Comparison of ENCODE assay signal across 19 cellular contexts in the genomic region with DNA sequence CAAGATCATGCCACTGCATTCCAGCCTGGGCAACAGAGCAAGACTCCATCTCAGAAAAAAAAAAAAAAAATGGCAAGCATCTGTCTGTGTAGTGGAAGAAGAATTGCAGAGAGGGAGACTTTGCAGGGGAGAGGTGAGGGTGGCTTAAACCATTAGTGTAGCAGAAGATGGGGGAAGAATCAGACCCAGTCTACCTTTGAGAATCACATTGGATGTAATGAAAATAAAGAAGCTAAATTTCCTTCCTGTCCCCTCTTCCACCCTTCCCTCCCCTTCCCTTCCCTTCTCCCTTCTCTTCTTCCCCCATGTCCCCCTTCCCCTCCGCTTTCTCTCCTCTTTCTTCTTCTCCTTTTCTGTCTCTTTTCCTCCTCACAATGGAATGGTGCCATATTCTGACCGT.
DNase-seq lines count a peak whose midpoint lies in the region; ATAC-seq and TF ChIP-seq lines count a peak whose summit lies in the region.
"Had no signal": no experiment of that assay in that cellular context is flagged by ENCODE, and none has a peak within 500 bp of the region (broad histone marks: within the 10 kb centered on the region; RNA-seq: fewer than 3 reads in every experiment).

No MANE protein-coding gene starts in this region.

- CTCF ChIA-PET in HEK293 (lab: Yijun Ruan, JAX), result interaction anchor here (0.6 to 0.9 kb wide), 2 partner anchors 77 to 431 kb away, joined by 3 to 4 read pairs; no protein-coding TSS in a partner anchor
- CTCF ChIA-PET in naive thymus-derived CD4-positive, alpha-beta T cell (lab: Charles Lee), result no interaction called here

- no peak overlapping the region for H3K27ac ChIP-seq in HEK293 (ENCODE audit: extremely low read depth, low read depth, low read length)
- peak overlapping the region; percentile 88 to 96 (median 92) for H3K27ac ChIP-seq in esophagus muscularis mucosa (replicated peaks in 1 of 4)
- no peak overlapping the region for H3K27ac ChIP-seq in neural progenitor cell
- peak overlapping the region; percentile 79 to 92 (median 86) for H3K27ac ChIP-seq in transverse colon
- H3K27ac ChIP-seq in naive thymus-derived CD4-positive, alpha-beta T cell (ENCODE audit: low read depth, low read length), result no peak overlapping the region
- H3K27ac ChIP-seq: BLaER1 treated with 17β-estradiol and CSF1 and Interleukin-3, amounts not matched to agents 10 nM and 100 nM had no signal

- no peaks in the 10 kb centered on the region for H3F3A ChIP-seq in neural progenitor cell (ENCODE audit: low read depth)

- TF ChIP-seq POLR2A in esophagus muscularis mucosa (IDR thresholded peaks at IDR 0.05; ENCODE audit: low read depth) (no peak), transverse colon (IDR thresholded peaks at IDR 0.05) (no peak)

- H3K27me3 ChIP-seq in esophagus muscularis mucosa (no peaks in the 10 kb centered on the region), neural progenitor cell (no peaks in the 10 kb centered on the region), transverse colon (no peaks in the 10 kb centered on the region)
- no peaks in the 10 kb centered on the region for H3K27me3 ChIP-seq in naive thymus-derived CD4-positive, alpha-beta T cell (ENCODE audit: control insufficient read depth in 2 of 2, insufficient read depth in 2 of 2, low read length in 2 of 2)
- H3K27me3 ChIP-seq: BLaER1 treated with 17β-estradiol and CSF1 and Interleukin-3, amounts not matched to agents 10 nM and 100 nM had no signal

- H3K9me3 Mint-ChIP-seq in neural progenitor cell, result no peaks in the 10 kb centered on the region
- peaks cover 0 to 1% (median 0%) of the 10 kb centered on the region in 11 donors for H3K9me3 Mint-ChIP-seq in naive thymus-derived CD4-positive, alpha-beta T cell
- H3K9me3 Mint-ChIP-seq: CD8-positive, alpha-beta T cell; H9 had no signal

- ATAC-seq in naive thymus-derived CD4-positive, alpha-beta T cell, result no peak
- ATAC-seq in HG02588 (IDR thresholded peaks at IDR 0.05; ENCODE audit: unreplicated experiment), result no peak
- ATAC-seq: CD8-positive, alpha-beta T cell; GM12878 had no signal

- H3K9me3 ChIP-seq in HEK293 (ENCODE audit: control insufficient read depth, insufficient read depth, low read depth, low read length) (no peaks in the 10 kb centered on the region), esophagus muscularis mucosa (no peaks in the 10 kb centered on the region), neural progenitor cell (ENCODE audit: low read depth) (no peaks in the 10 kb centered on the region), transverse colon (no peaks in the 10 kb centered on the region)
- no peaks in the 10 kb centered on the region for H3K9me3 ChIP-seq in naive thymus-derived CD4-positive, alpha-beta T cell (ENCODE audit: control insufficient read depth in 2 of 3, low read length in 3 of 3)
- H3K9me3 ChIP-seq: BLaER1 treated with 17β-estradiol and CSF1 and Interleukin-3, amounts not matched to agents 10 nM and 100 nM had no signal

- intact Hi-C loops in esophagus muscularis mucosa (cut with DNase I), result no loop called here
- intact Hi-C loops in transverse colon (cut with DNase I; ENCODE audit: low total_unique reads), result no loop called here
- intact Hi-C loops in naive thymus-derived CD4-positive, alpha-beta T cell (cut with micrococcal nuclease), result no loop called here

- H4K20me1 ChIP-seq in neural progenitor cell (ENCODE audit: low read depth), result no peaks in the 10 kb centered on the region
- H4K20me1 ChIP-seq: BLaER1 treated with 17β-estradiol and CSF1 and Interleukin-3, amounts not matched to agents 10 nM and 100 nM had no signal

- H3K36me3 ChIP-seq in HEK293 (ENCODE audit: control insufficient read depth in 2 of 2, insufficient read depth in 1 of 2, low read length in 2 of 2) (no peaks in the 10 kb centered on the region), esophagus muscularis mucosa (no peaks in the 10 kb centered on the region), neural progenitor cell (no peaks in the 10 kb centered on the region), transverse colon (no peaks in the 10 kb centered on the region)
- no peaks in the 10 kb centered on the region for H3K36me3 ChIP-seq in naive thymus-derived CD4-positive, alpha-beta T cell (ENCODE audit: control insufficient read depth in 2 of 3, insufficient read depth in 3 of 3, low read length in 3 of 3)
- H3K36me3 ChIP-seq: BLaER1 treated with 17β-estradiol and CSF1 and Interleukin-3, amounts not matched to agents 10 nM and 100 nM had no signal

- H3K27me3 Mint-ChIP-seq in neural progenitor cell (ENCODE audit: insufficient read depth, low read depth), result peaks cover 3% of the 10 kb centered on the region
- peaks cover 0 to 17% (median 10%) of the 10 kb centered on the region in 5 donors for H3K27me3 Mint-ChIP-seq in naive thymus-derived CD4-positive, alpha-beta T cell

- in situ Hi-C loops in transverse colon (cut with MboI; ENCODE audit: low pct_ligation_motif_present in 1 of 4, low pct_unique_long_range_greater_than_20kb in 1 of 4, low sequenced_read_pairs in 3 of 4), result no loop called here

- POLR2A ChIA-PET in HEK293 (lab: Yijun Ruan, JAX), result interaction anchor here (0.6 to 0.7 kb wide), 2 partner anchors 12 to 158 kb away, joined by 3 to 6 read pairs; no protein-coding TSS in a partner anchor
- POLR2A ChIA-PET in naive thymus-derived CD4-positive, alpha-beta T cell (lab: Charles Lee), result no interaction called here

- H3K9ac ChIP-seq in neural progenitor cell, result no peak overlapping the region
- H3K9ac ChIP-seq: BLaER1 treated with 17β-estradiol and CSF1 and Interleukin-3, amounts not matched to agents 10 nM and 100 nM had no signal

- peaks cover 4% of the 10 kb centered on the region for H3K4me1 Mint-ChIP-seq in neural progenitor cell
- H3K4me1 Mint-ChIP-seq in naive thymus-derived CD4-positive, alpha-beta T cell, result peaks cover 0 to 18% (median 13%) of the 10 kb centered on the region in 7 donors
- H3K4me1 Mint-ChIP-seq: B cell, IgD-negative memory B cell had no signal

- WGBS in esophagus muscularis mucosa, result 59% methylated on average over 2 of the region's 2 CpGs
- 68 to 83% methylated on average over 1 to 2 of the region's 2 CpGs for WGBS in transverse colon (ENCODE audit: low coverage in 1 of 2), 2 donors

- DNase-seq in esophagus muscularis mucosa (ENCODE audit: extremely low spot score), result no peak
- no peak for DNase-seq in neural progenitor cell (ENCODE audit: low spot score)
- no peak for DNase-seq in transverse colon
- DNase-seq in NK-92 treated with Interleukin-12 subunit alpha and Interleukin-12 subunit beta, amount 100 ng/mL, for 24 hours (lab: John Stamatoyannopoulos, UW), result no peak
- no peak for DNase-seq in naive thymus-derived CD4-positive, alpha-beta T cell
- DNase-seq: 8988T; CD8-positive, alpha-beta T cell; COR-L47; DMS 273 treated with DMSO at 0.1 percent for 48 hours; DMS53; DND-41; EL; H9 had no signal

- no peak overlapping the region for H3K4me3 Mint-ChIP-seq in neural progenitor cell
- no peak overlapping the region for H3K4me3 Mint-ChIP-seq in naive thymus-derived CD4-positive, alpha-beta T cell
- H3K4me3 Mint-ChIP-seq: B cell; CD8-positive, alpha-beta T cell; H9 had no signal

- peaks cover 14% of the 10 kb centered on the region for H3K4me1 ChIP-seq in HEK293 (ENCODE audit: control insufficient read depth, insufficient read depth, low read length)
- H3K4me1 ChIP-seq in esophagus muscularis mucosa, result peaks cover 16 to 73% (median 57%) of the 10 kb centered on the region in 4 donors
- H3K4me1 ChIP-seq in neural progenitor cell, result no peaks in the 10 kb centered on the region
- peaks cover 4 to 21% (median 12%) of the 10 kb centered on the region in 4 donors for H3K4me1 ChIP-seq in transverse colon
- no peaks in the 10 kb centered on the region for H3K4me1 ChIP-seq in naive thymus-derived CD4-positive, alpha-beta T cell (ENCODE audit: control insufficient read depth in 2 of 2, insufficient read depth in 2 of 2, low read length in 2 of 2)

- H3K36me3 Mint-ChIP-seq in neural progenitor cell, result no peaks in the 10 kb centered on the region
- H3K36me3 Mint-ChIP-seq in naive thymus-derived CD4-positive, alpha-beta T cell, result peaks cover 0 to 2% (median 0%) of the 10 kb centered on the region in 5 donors
- H3K36me3 Mint-ChIP-seq: CD8-positive, alpha-beta T cell; IgD-negative memory B cell had no signal

- H3K4me2 ChIP-seq in neural progenitor cell, result no peak overlapping the region
- H3K4me2 ChIP-seq: BLaER1 treated with 17β-estradiol and CSF1 and Interleukin-3, amounts not matched to agents 10 nM and 100 nM had no signal

- H3K27ac Mint-ChIP-seq in neural progenitor cell, result peak overlapping the region; percentile 81
- no peak overlapping the region for H3K27ac Mint-ChIP-seq in naive thymus-derived CD4-positive, alpha-beta T cell
- H3K27ac Mint-ChIP-seq: B cell; CD8-positive, alpha-beta T cell; H9; IgD-negative memory B cell had no signal

- TF ChIP-seq CTCF in HEK293 (tag by site-specific recombination; IDR thresholded peaks at IDR 0.05) (no peak), esophagus muscularis mucosa (IDR thresholded peaks at IDR 0.05) (no peak), neural progenitor cell (IDR thresholded peaks at IDR 0.05) (no peak), transverse colon (IDR thresholded peaks at IDR 0.05) (no peak)

- TF ChIP-seq EP300 in esophagus muscularis mucosa (IDR thresholded peaks at IDR 0.05), result no peak
- no peak for TF ChIP-seq EP300 in transverse colon (IDR thresholded peaks at IDR 0.05; ENCODE audit: low read depth)

- H3K4me3 ChIP-seq in HEK293 (ENCODE audit: low read depth, low read length) (no peak overlapping the region), esophagus muscularis mucosa (no peak overlapping the region), neural progenitor cell (no peak overlapping the region), transverse colon (no peak overlapping the region)
- no peak overlapping the region for H3K4me3 ChIP-seq in naive thymus-derived CD4-positive, alpha-beta T cell (ENCODE audit: low read length)
- H3K4me3 ChIP-seq: BLaER1 treated with 17β-estradiol and CSF1 and Interleukin-3, amounts not matched to agents 10 nM and 100 nM; GM12878 had no signal

- H3K79me2 ChIP-seq in neural progenitor cell (ENCODE audit: low read depth), result no peaks in the 10 kb centered on the region

- H2AFZ ChIP-seq in neural progenitor cell (replicated peaks), result no peak overlapping the region

Comparison
In these comparisons a context has a peak if more than half of its experiments do, and no peak if none do; other contexts are left out.
1. H3K27ac ChIP-seq: peak in esophagus muscularis mucosa (4 of 4) and transverse colon (4 of 4); none in HEK293 (single experiment), neural progenitor cell (single experiment) and naive thymus-derived CD4-positive, alpha-beta T cell (single experiment).